Comparison of ENCODE assay signal across 24 cellular contexts in genomic region chr14:104923596-104924420, GRCh38. TPM values are rescaled to one million over a fixed set of nuclear protein-coding genes. Genes with fewer than 3 reads are reported as not detected.
A peak's percentile ranks its signal among the peaks of the same experiment; 100 is the strongest.
DNase-seq lines count a peak whose midpoint lies in the region; ATAC-seq, FAIRE-seq and TF ChIP-seq lines count a peak whose summit lies in the region.
"Had no signal": no experiment of that assay in that cellular context is flagged by ENCODE, and none has a peak within 500 bp of the region (broad histone marks: within the 10 kb centered on the region; RNA-seq: fewer than 3 reads in every experiment).

No MANE protein-coding gene starts in this region.

- H4K12ac ChIP-seq in trophoblast cell (ENCODE audit: low read depth, low read length): no peak overlapping the region

- H2BK12ac ChIP-seq in trophoblast cell (ENCODE audit: low read length): no peak overlapping the region

- no peak for ATAC-seq in HG02798 (IDR thresholded peaks at IDR 0.05; ENCODE audit: poor library complexity, unreplicated experiment)
- ATAC-seq: Right ventricle myocardium inferior had no signal

- H4K20me1 ChIP-seq in BLaER1 treated with 17β-estradiol and CSF1 and Interleukin-3, amounts not matched to agents 10 nM and 100 nM: peaks cover 0 to 35% (median 0%) of the 10 kb centered on the region in 11 experiments; a peak in 5 of 22 replicates
- H4K20me1 ChIP-seq in Karpas-422 (ENCODE audit: insufficient read depth, low read depth, low read length) (peaks cover 17% of the 10 kb centered on the region; the same call in 1 of the 2 replicates), GM23248 (ENCODE audit: insufficient read depth) (no peaks in the 10 kb centered on the region)

- no peak overlapping the region for H3K18ac ChIP-seq in trophoblast cell (ENCODE audit: low read length)

- H3K79me2 ChIP-seq in Karpas-422 (ENCODE audit: low read length): peaks cover 8% of the 10 kb centered on the region; the same call in 1 of the 2 replicates
- H3K79me2 ChIP-seq in GM23248 (ENCODE audit: insufficient read depth): no peaks in the 10 kb centered on the region
- H3K79me2 ChIP-seq in trophoblast cell (ENCODE audit: control insufficient read depth, insufficient read depth, low read length, poor library complexity): no peaks in the 10 kb centered on the region

- TF ChIP-seq CTCF in kidney (IDR thresholded peaks at IDR 0.05; ENCODE audit: borderline replicate concordance, extremely low read depth, insufficient read depth) (no peak), spleen (IDR thresholded peaks at IDR 0.05 in 8 of 11, conservative IDR thresholded peaks at IDR 0.05 in 3 of 11) (no peak)

- H4K8ac ChIP-seq in trophoblast cell (ENCODE audit: low read depth, low read length): no peak overlapping the region

- no peaks in the 10 kb centered on the region for H3K27me3 ChIP-seq in BLaER1 treated with 17β-estradiol and CSF1 and Interleukin-3, amounts not matched to agents 10 nM and 100 nM
- H3K27me3 ChIP-seq in Karpas-422 (ENCODE audit: low read length): no peaks in the 10 kb centered on the region
- peaks cover 0 to 21% (median 0%) of the 10 kb centered on the region in 7 donors for H3K27me3 ChIP-seq in spleen (replicated peaks in 1 of 7)
- H3K27me3 ChIP-seq in GM23248 (replicated peaks; ENCODE audit: insufficient read depth): 0 out of 2 replicates have a peak, but pooled peaks cover 6% of the 10 kb centered on the region
- no peaks in the 10 kb centered on the region for H3K27me3 ChIP-seq in trophoblast cell (ENCODE audit: insufficient read depth, low read length)
- H3K27me3 ChIP-seq: Peyer's patch had no signal

- peaks cover 61 to 78% (median 72%) of the 10 kb centered on the region in 10 experiments for H3K4me1 ChIP-seq in BLaER1 treated with 17β-estradiol and CSF1 and Interleukin-3, amounts not matched to agents 10 nM and 100 nM
- peaks cover 76% of the 10 kb centered on the region for H3K4me1 ChIP-seq in Karpas-422 (ENCODE audit: low read length)
- H3K4me1 ChIP-seq in kidney (ENCODE audit: control insufficient read depth in 1 of 2, insufficient read depth in 1 of 2, low read depth in 1 of 2, low read length in 2 of 2): no peaks in the 10 kb centered on the region
- peaks cover 11 to 62% (median 44%) of the 10 kb centered on the region in 6 donors for H3K4me1 ChIP-seq in spleen
- H3K4me1 ChIP-seq in GM23248 (ENCODE audit: insufficient read depth): no peaks in the 10 kb centered on the region
- peaks cover 0 to 2% of the 10 kb centered on the region in 2 experiments for H3K4me1 ChIP-seq in trophoblast cell (ENCODE audit: control insufficient read depth in 1 of 2, insufficient read depth in 2 of 2, low read length in 2 of 2)
- H3K4me1 ChIP-seq: HAP-1 had no signal

- H3K9ac ChIP-seq in BLaER1 treated with 17β-estradiol and CSF1 and Interleukin-3, amounts not matched to agents 10 nM and 100 nM: peak overlapping the region in 6 of 11 experiments; percentile 27 to 81 (median 58); a peak in 6 of 22 replicates
- H3K9ac ChIP-seq in Karpas-422 (ENCODE audit: low read length): peak overlapping the region; percentile 95
- no peak overlapping the region for H3K9ac ChIP-seq in kidney (ENCODE audit: low read length in 2 of 2)
- no peak overlapping the region for H3K9ac ChIP-seq in GM23248
- no peak overlapping the region for H3K9ac ChIP-seq in trophoblast cell (ENCODE audit: low read length)

- no peak for FAIRE-seq in kidney (lab: Jason Lieb, UNC)
- FAIRE-seq: A204.1, D721Med, HTR-8/SVneo had no signal

- H2AFZ ChIP-seq in Karpas-422 (ENCODE audit: low read length): no peak overlapping the region
- H2AFZ ChIP-seq in GM23248: no peak overlapping the region
- no peak overlapping the region for H2AFZ ChIP-seq in trophoblast cell (ENCODE audit: insufficient read depth, low read length, poor library complexity)

- H3K36me3 ChIP-seq in BLaER1 treated with 17β-estradiol and CSF1 and Interleukin-3, amounts not matched to agents 10 nM and 100 nM: peaks cover 0 to 5% (median 0%) of the 10 kb centered on the region in 11 experiments; a peak in 5 of 22 replicates
- H3K36me3 ChIP-seq in Karpas-422 (ENCODE audit: insufficient read depth, low read length) (peaks cover 15% of the 10 kb centered on the region), kidney (ENCODE audit: control insufficient read depth in 1 of 2, insufficient read depth in 2 of 2, low read length in 2 of 2) (no peaks in the 10 kb centered on the region), spleen (no peaks in the 10 kb centered on the region), GM23248 (ENCODE audit: low read depth) (no peaks in the 10 kb centered on the region), trophoblast cell (ENCODE audit: control insufficient read depth in 1 of 2, insufficient read depth in 2 of 2, low read length in 2 of 2) (no peaks in the 10 kb centered on the region)
- H3K36me3 ChIP-seq: HAP-1, Peyer's patch had no signal

- no peak overlapping the region for H2AK5ac ChIP-seq in trophoblast cell (ENCODE audit: low read length)

- H4K91ac ChIP-seq in trophoblast cell (ENCODE audit: low read depth, low read length): no peak overlapping the region

- no peak for TF ChIP-seq POLR2A in spleen (IDR thresholded peaks at IDR 0.05)

- H3K4me3 ChIP-seq in BLaER1 treated with 17β-estradiol and CSF1 and Interleukin-3, amounts not matched to agents 10 nM and 100 nM: peak overlapping the region in 4 of 10 experiments; percentile 2 to 66 (median 35); a peak in 3 of 20 replicates
- H3K4me3 ChIP-seq in Karpas-422 (ENCODE audit: low read length) (peak overlapping the region; percentile 91; the same call in 1 of the 2 replicates), kidney (ENCODE audit: low read length in 2 of 2) (no peak overlapping the region), spleen (no peak overlapping the region), GM23248 (no peak overlapping the region), trophoblast cell (ENCODE audit: low read depth, low read length) (no peak overlapping the region)
- H3K4me3 ChIP-seq: HAP-1, SK-N-MC had no signal

- H2BK5ac ChIP-seq in trophoblast cell (ENCODE audit: low read depth, low read length, poor library complexity): no peak overlapping the region

- intact Hi-C loops in kidney (cut with DNase I): no loop called here
- intact Hi-C loops in spleen (cut with DNase I; ENCODE audit: low total_unique reads): no loop called here

- no peaks in the 10 kb centered on the region for H3F3A ChIP-seq in GM23248 (ENCODE audit: insufficient read depth)

- WGBS in spleen, 5 donors: 64 to 82% (median 79%) methylated on average over 4 of the region's 4 CpGs
- WGBS in GM23248 (ENCODE audit: low coverage in 1 of 2, low lambda C conversion rate in 2 of 2, missing lambda C conversion rate in 2 of 2), 2 experiments: 68 to 80% methylated on average over 4 of the region's 4 CpGs
- WGBS in trophoblast cell (ENCODE audit: extremely low coverage, insufficient coverage, insufficient read length): no CpG with 5 or more reads among the region's 4 CpGs

- in situ Hi-C loops in GM23248 (cut with MboI): no loop called here

- H3K14ac ChIP-seq in trophoblast cell (ENCODE audit: low read length): no peak overlapping the region

- peak overlapping the region in 8 of 11 experiments; percentile 75 to 91 (median 82); a peak in 16 of 22 replicates for H3K27ac ChIP-seq in BLaER1 treated with 17β-estradiol and CSF1 and Interleukin-3, amounts not matched to agents 10 nM and 100 nM
- H3K27ac ChIP-seq in Karpas-422 (ENCODE audit: low read length) (peak overlapping the region; percentile 97), kidney (ENCODE audit: low read depth in 2 of 2, low read length in 2 of 2) (no peak overlapping the region), spleen (peak overlapping the region in 4 of 8 donors; percentile 73 to 90 (median 80)), GM23248 (no peak overlapping the region), trophoblast cell (ENCODE audit: low read depth, low read length) (no peak overlapping the region)
- H3K27ac ChIP-seq: C4-2B, SK-N-MC had no signal

- no peaks in the 10 kb centered on the region for H3K9me2 ChIP-seq in Karpas-422 (replicated peaks; ENCODE audit: insufficient read depth, low read length)
- no peaks in the 10 kb centered on the region for H3K9me2 ChIP-seq in GM23248 (ENCODE audit: insufficient read depth)

- H3K79me1 ChIP-seq in trophoblast cell (ENCODE audit: low read length): no peaks in the 10 kb centered on the region

- H2BK120ac ChIP-seq in trophoblast cell (ENCODE audit: insufficient read depth, low read length, poor library complexity): no peak overlapping the region

- H3K9me3 ChIP-seq in BLaER1 treated with 17β-estradiol and CSF1 and Interleukin-3, amounts not matched to agents 10 nM and 100 nM (replicated peaks in 1 of 11): peaks cover 3 to 8% (median 7%) of the 10 kb centered on the region in 11 experiments; a peak in 15 of 22 replicates
- H3K9me3 ChIP-seq in Karpas-422 (ENCODE audit: low read length) (peaks cover 5% of the 10 kb centered on the region; the same call in 1 of the 2 replicates), kidney (ENCODE audit: control insufficient read depth in 1 of 2, low read length in 2 of 2) (no peaks in the 10 kb centered on the region), spleen (peaks cover 0 to 7% (median 2%) of the 10 kb centered on the region in 8 donors), GM23248 (ENCODE audit: low read depth) (no peaks in the 10 kb centered on the region), trophoblast cell (ENCODE audit: insufficient read depth, low read depth, low read length) (peaks cover 8% of the 10 kb centered on the region)
- H3K9me3 ChIP-seq: HAP-1 had no signal

- H3K23ac ChIP-seq in trophoblast cell (ENCODE audit: low read length): no peak overlapping the region

- H3K4me2 ChIP-seq in BLaER1 treated with 17β-estradiol and CSF1 and Interleukin-3, amounts not matched to agents 10 nM and 100 nM: peak overlapping the region; percentile 89 to 100 (median 98)
- H3K4me2 ChIP-seq in Karpas-422 (ENCODE audit: low read depth, low read length, poor library complexity, severe bottlenecking): peak overlapping the region; percentile 95
- H3K4me2 ChIP-seq in GM23248 (ENCODE audit: unreplicated experiment): no peak overlapping the region
- no peak overlapping the region for H3K4me2 ChIP-seq in trophoblast cell (ENCODE audit: low read length)

- DNase-seq in Karpas-422 (peak; percentile 94), kidney (peak; percentile 49), spleen (peak; percentile 75), GM23248 (no peak), trophoblast cell (no peak)
- no peak for DNase-seq in activated naive CD4-positive, alpha-beta T cell treated with anti-CD3 and anti-CD28 coated beads, Interleukin-2, amount 50 U/mL, for 16 hours
- DNase-seq: DMS79, IMR-90, MM.1S, NCI-H1105 treated with DMSO at 0.1 percent for 48 hours, NCI-H1694, NCI-H2081 treated with DMSO at 0.1 percent for 48 hours, NCI-H446 treated with DMSO at 0.1 percent for 48 hours had no signal

- H3K4ac ChIP-seq in trophoblast cell (ENCODE audit: low read depth, low read length): no peak overlapping the region

RNA-seq across cellular contexts. Expression of gene PLD4, which starts 0.9 kb away (rescaled TPM):
- total RNA-seq in Karpas-422 (2014; rRNA removed; shearing (Covaris generic); ENCODE audit: low replicate concordance): 146 and 265 TPM in 2 replicates
- total RNA-seq in kidney (3.2 TPM), spleen (10 to 100 TPM in 6 of 7 donors, 1 to 10 TPM in 1; 5.4 to 30.2 (median 13.9) TPM)
- polyA plus RNA-seq in kidney (ENCODE audit: insufficient read depth, low read depth, low replicate concordance) (not detected), spleen (10 to 100 TPM; 25.8 to 31.3 (median 29.8) TPM), GM23248 (2016; fragmentation: Nextera tagmentation; extraction: Ambion mirVana) (not detected in 2 replicates)
- total RNA-seq in GM23248 (2014; rRNA removed; shearing (Covaris generic)): not detected in 2 replicates
- polyA plus RNA-seq in trophoblast cell (2013): 0.04 and 0.08 TPM in 2 replicates
- total RNA-seq: IMR-90, LHCN-M2, Right ventricle myocardium inferior had no signal

RNA-seq across cellular contexts. Expression of gene AHNAK2, which starts 54.4 kb away (rescaled TPM):
- under 0.01 TPM in 1 of 2 replicates, not detected in the other for total RNA-seq in Karpas-422 (2014; rRNA removed; shearing (Covaris generic); ENCODE audit: low replicate concordance)
- 72.0 TPM for total RNA-seq in kidney
- polyA plus RNA-seq in kidney (ENCODE audit: insufficient read depth, low read depth, low replicate concordance): 1.1 TPM
- 1 to 10 TPM in 1 of 7 donors, under 1 TPM in 6; 0.26 to 1.3 (median 0.66) TPM for total RNA-seq in spleen
- polyA plus RNA-seq in spleen: under 1 TPM; 0.30 to 0.86 (median 0.76) TPM
- total RNA-seq in GM23248 (2014; rRNA removed; shearing (Covaris generic)): 58.0 and 64.9 TPM in 2 replicates
- 38.3 and 38.9 TPM in 2 replicates for polyA plus RNA-seq in GM23248 (2016; fragmentation: Nextera tagmentation; extraction: Ambion mirVana)
- 1.2 and 1.5 TPM in 2 replicates for polyA plus RNA-seq in trophoblast cell (2013)

RNA-seq across cellular contexts. Expression of gene CEP170B, which starts 58.7 kb away (rescaled TPM):
- total RNA-seq in Karpas-422 (2014; rRNA removed; shearing (Covaris generic); ENCODE audit: low replicate concordance): 0.56 and 0.94 TPM in 2 replicates
- 42.4 TPM for total RNA-seq in kidney
- 8.1 TPM for polyA plus RNA-seq in kidney (ENCODE audit: insufficient read depth, low read depth, low replicate concordance)
- total RNA-seq in spleen: 10 to 100 TPM in 1 of 7 donors, 1 to 10 TPM in 6; 5.2 to 12.6 (median 5.9) TPM
- 1 to 10 TPM in 1 of 3 donors, under 1 TPM in 2; 0.58 to 3.8 (median 0.72) TPM for polyA plus RNA-seq in spleen
- total RNA-seq in GM23248 (2014; rRNA removed; shearing (Covaris generic)): 23.3 and 24.5 TPM in 2 replicates
- 2.5 and 2.7 TPM in 2 replicates for polyA plus RNA-seq in GM23248 (2016; fragmentation: Nextera tagmentation; extraction: Ambion mirVana)
- polyA plus RNA-seq in trophoblast cell (2013): 34.1 and 36.0 TPM in 2 replicates

Comparison
In these comparisons a context has a peak if more than half of its experiments do, and no peak if none do; other contexts are left out.
1. H3K27ac ChIP-seq: peak in BLaER1 treated with 17β-estradiol and CSF1 and Interleukin-3, amounts not matched to agents 10 nM and 100 nM (8 of 11) and Karpas-422 (single experiment); none in kidney (0 of 2), GM23248 (single experiment) and trophoblast cell (single experiment).
2. H3K4me2 ChIP-seq: peak in BLaER1 treated with 17β-estradiol and CSF1 and Interleukin-3, amounts not matched to agents 10 nM and 100 nM (11 of 11) and Karpas-422 (single experiment); none in GM23248 (single experiment) and trophoblast cell (single experiment).
3. H3K9ac ChIP-seq: peak in BLaER1 treated with 17β-estradiol and CSF1 and Interleukin-3, amounts not matched to agents 10 nM and 100 nM (6 of 11) and Karpas-422 (single experiment); none in kidney (0 of 2), GM23248 (single experiment) and trophoblast cell (single experiment).
4. DNase-seq: peak in Karpas-422 (single experiment), kidney (single experiment) and spleen (single experiment); none in GM23248 (single experiment), activated naive CD4-positive, alpha-beta T cell treated with anti-CD3 and anti-CD28 coated beads, Interleukin-2, amount 50 U/mL, for 16 hours (single experiment) and trophoblast cell (0 of 2).
5. RNA of gene AHNAK2, which starts 54.4 kb away (total RNA-seq): 72.0 TPM in kidney (single experiment) and 58.0 to 64.9 TPM in GM23248; 0.26 to 1.3 TPM in spleen and under 0.01 TPM in Karpas-422; every median in the first group is over 10 times any median in the second.